In genomic region chr2:127407661-127408003, GRCh38 we compare ENCODE assay signal across 8 cellular contexts. TPM values are rescaled to one million over a fixed set of nuclear protein-coding genes. Genes with fewer than 3 reads are reported as not detected.
A peak's percentile ranks its signal among the peaks of the same experiment; 100 is the strongest.
DNase-seq lines count a peak whose midpoint lies in the region; ATAC-seq, FAIRE-seq and TF ChIP-seq lines count a peak whose summit lies in the region.

No MANE protein-coding gene starts in this region.

- peaks cover 12 to 24% (median 20%) of the 10 kb centered on the region in 4 donors for H3K4me1 Mint-ChIP-seq in CD4-positive, CD25-positive, alpha-beta regulatory T cell
- H3K4me1 Mint-ChIP-seq in activated T-helper 1 cell treated with anti-CD3 and anti-CD28 coated beads, Interleukin-12 subunit alpha, Interleukin-12 subunit beta, Interleukin-2, Interleukin-4 antibody, amounts not matched to agents 30 ng/mL and 10 ng/mL and 1 ng/mL, durations not matched to agents 14 hours and 24 hours and 36 hours (ENCODE audit: low read depth) = peaks cover 28% of the 10 kb centered on the region

- H3K4me3 ChIP-seq in CD4-positive, CD25-positive, alpha-beta regulatory T cell (ENCODE audit: low read depth, low read length) = peak overlapping the region; percentile 29
- H3K4me3 ChIP-seq in kidney (ENCODE audit: low read length in 2 of 2) (peak overlapping the region; percentile 26 to 50), thyroid gland (replicated peaks in 1 of 3) (peak overlapping the region in 1 of 3 donors; percentile 39)

- peak; percentile 42 to 63 for ATAC-seq in CD4-positive, CD25-positive, alpha-beta regulatory T cell (ENCODE audit: low read depth in 2 of 2)
- ATAC-seq in HG02623 (IDR thresholded peaks at IDR 0.05; ENCODE audit: unreplicated experiment) = peak; percentile 14

- peaks cover 25% of the 10 kb centered on the region for H3K4me1 ChIP-seq in CD4-positive, CD25-positive, alpha-beta regulatory T cell (ENCODE audit: control insufficient read depth, insufficient read depth, low read length, poor library complexity, severe bottlenecking)
- H3K4me1 ChIP-seq in kidney (ENCODE audit: control insufficient read depth in 1 of 2, insufficient read depth in 1 of 2, low read depth in 1 of 2, low read length in 2 of 2) (peaks cover 7 to 9% of the 10 kb centered on the region in 2 donors), thyroid gland (peaks cover 20 to 41% of the 10 kb centered on the region in 2 donors)

- H3K9me3 Mint-ChIP-seq in CD4-positive, CD25-positive, alpha-beta regulatory T cell = no peaks in the 10 kb centered on the region
- no peaks in the 10 kb centered on the region for H3K9me3 Mint-ChIP-seq in activated T-helper 1 cell treated with anti-CD3 and anti-CD28 coated beads, Interleukin-12 subunit alpha, Interleukin-12 subunit beta, Interleukin-2, Interleukin-4 antibody, amounts not matched to agents 30 ng/mL and 10 ng/mL and 1 ng/mL, durations not matched to agents 14 hours and 24 hours and 36 hours

- peak overlapping the region; percentile 56 for H3K27ac ChIP-seq in CD4-positive, CD25-positive, alpha-beta regulatory T cell (ENCODE audit: insufficient read depth, low read length, poor library complexity, severe bottlenecking)
- peak overlapping the region; percentile 40 to 68 for H3K27ac ChIP-seq in kidney (ENCODE audit: low read depth in 2 of 2, low read length in 2 of 2)
- peak overlapping the region; percentile 81 to 97 (median 93) for H3K27ac ChIP-seq in thyroid gland

- H3K9me3 ChIP-seq in CD4-positive, CD25-positive, alpha-beta regulatory T cell (ENCODE audit: control insufficient read depth in 2 of 2, low read length in 2 of 2) = no peaks in the 10 kb centered on the region
- H3K9me3 ChIP-seq in kidney (ENCODE audit: control insufficient read depth in 1 of 2, low read length in 2 of 2) = no peaks in the 10 kb centered on the region
- no peaks in the 10 kb centered on the region for H3K9me3 ChIP-seq in thyroid gland

- WGBS in thyroid gland, 2 donors = 5 to 7% methylated on average over 5 to 6 of the region's 6 CpGs

- no peak for DNase-seq in CD4-positive, CD25-positive, alpha-beta regulatory T cell
- peak; percentile 16 for DNase-seq in activated T-helper 1 cell treated with anti-CD3 and anti-CD28 coated beads, Interleukin-12 subunit alpha, Interleukin-12 subunit beta, Interleukin-2, Interleukin-4 antibody, amounts not matched to agents 30 ng/mL and 10 ng/mL and 1 ng/mL, durations not matched to agents 14 hours and 24 hours and 36 hours (ENCODE audit: low spot score)
- DNase-seq in kidney = no peak
- DNase-seq in thyroid gland = no peak
- DNase-seq in NCI-H2196 (lab: John Stamatoyannopoulos, UW; ENCODE audit: unreplicated experiment) = no peak
- no peak for DNase-seq in NCI-H526 treated with DMSO at 0.1 percent for 48 hours (lab: John Stamatoyannopoulos, UW)
- no peak for DNase-seq in GM19239 (ENCODE audit: insufficient read length, low spot score)

- TF ChIP-seq CTCF in kidney (IDR thresholded peaks at IDR 0.05; ENCODE audit: borderline replicate concordance, extremely low read depth, insufficient read depth) (no peak), thyroid gland (IDR thresholded peaks at IDR 0.05) (no peak)

- H3K9ac ChIP-seq in kidney (ENCODE audit: low read length in 2 of 2) = peak overlapping the region in 1 of 2 donors; percentile 44

- H3K4me3 Mint-ChIP-seq in CD4-positive, CD25-positive, alpha-beta regulatory T cell = peak overlapping the region; percentile 76 to 91 (median 80)
- H3K4me3 Mint-ChIP-seq in activated T-helper 1 cell treated with anti-CD3 and anti-CD28 coated beads, Interleukin-12 subunit alpha, Interleukin-12 subunit beta, Interleukin-2, Interleukin-4 antibody, amounts not matched to agents 30 ng/mL and 10 ng/mL and 1 ng/mL, durations not matched to agents 14 hours and 24 hours and 36 hours = peak overlapping the region; percentile 53

- no peaks in the 10 kb centered on the region for H3K27me3 ChIP-seq in CD4-positive, CD25-positive, alpha-beta regulatory T cell (ENCODE audit: control insufficient read depth, insufficient read depth, low read length)
- no peaks in the 10 kb centered on the region for H3K27me3 ChIP-seq in thyroid gland

- no peaks in the 10 kb centered on the region for H3K36me3 ChIP-seq in CD4-positive, CD25-positive, alpha-beta regulatory T cell (ENCODE audit: control insufficient read depth, insufficient read depth, low read length)
- no peaks in the 10 kb centered on the region for H3K36me3 ChIP-seq in kidney (ENCODE audit: control insufficient read depth in 1 of 2, insufficient read depth in 2 of 2, low read length in 2 of 2)
- H3K36me3 ChIP-seq in thyroid gland = no peaks in the 10 kb centered on the region

- no peaks in the 10 kb centered on the region for H3K27me3 Mint-ChIP-seq in CD4-positive, CD25-positive, alpha-beta regulatory T cell
- peaks cover 15% of the 10 kb centered on the region for H3K27me3 Mint-ChIP-seq in activated T-helper 1 cell treated with anti-CD3 and anti-CD28 coated beads, Interleukin-12 subunit alpha, Interleukin-12 subunit beta, Interleukin-2, Interleukin-4 antibody, amounts not matched to agents 30 ng/mL and 10 ng/mL and 1 ng/mL, durations not matched to agents 14 hours and 24 hours and 36 hours (ENCODE audit: insufficient read depth)

- H3K27ac Mint-ChIP-seq in CD4-positive, CD25-positive, alpha-beta regulatory T cell = peak overlapping the region in 1 of 3 donors; percentile 20
- H3K27ac Mint-ChIP-seq in activated T-helper 1 cell treated with anti-CD3 and anti-CD28 coated beads, Interleukin-12 subunit alpha, Interleukin-12 subunit beta, Interleukin-2, Interleukin-4 antibody, amounts not matched to agents 30 ng/mL and 10 ng/mL and 1 ng/mL, durations not matched to agents 14 hours and 24 hours and 36 hours = peak overlapping the region; percentile 71

- TF ChIP-seq POLR2A in thyroid gland (IDR thresholded peaks at IDR 0.05) = no peak

- FAIRE-seq in kidney (lab: Jason Lieb, UNC) (no peak), GM19239 (lab: Jason Lieb, UNC) (no peak)

- intact Hi-C loops in activated T-helper 1 cell treated with anti-CD3 and anti-CD28 coated beads, Interleukin-12 subunit alpha, Interleukin-12 subunit beta, Interleukin-2, Interleukin-4 antibody, amounts not matched to agents 30 ng/mL and 10 ng/mL and 1 ng/mL, durations not matched to agents 14 hours and 24 hours and 36 hours (cut with micrococcal nuclease) = loop anchor here (1.0 to 5.0 kb wide), 2 partner anchors 8 to 295 kb away; partner anchors contain the start of gene SFT2D3
- intact Hi-C loops in kidney (cut with DNase I) = no loop called here
- intact Hi-C loops in thyroid gland (cut with DNase I) = loop anchor here (5.0 kb wide), 1 partner anchor 115 kb away; no protein-coding TSS in a partner anchor

- H3K36me3 Mint-ChIP-seq in CD4-positive, CD25-positive, alpha-beta regulatory T cell = no peaks in the 10 kb centered on the region
- peaks cover 3% of the 10 kb centered on the region for H3K36me3 Mint-ChIP-seq in activated T-helper 1 cell treated with anti-CD3 and anti-CD28 coated beads, Interleukin-12 subunit alpha, Interleukin-12 subunit beta, Interleukin-2, Interleukin-4 antibody, amounts not matched to agents 30 ng/mL and 10 ng/mL and 1 ng/mL, durations not matched to agents 14 hours and 24 hours and 36 hours (ENCODE audit: low read depth)

RNA-seq across cellular contexts. Expression of gene PROC, which starts 10.6 kb away (rescaled TPM):
- not detected for total RNA-seq in CD4-positive, CD25-positive, alpha-beta regulatory T cell
- polyA plus RNA-seq in CD4-positive, CD25-positive, alpha-beta regulatory T cell = under 1 TPM in 1 of 4 donors, not detected in 3; 0.35 TPM
- total RNA-seq in activated T-helper 1 cell treated with anti-CD3 and anti-CD28 coated beads, Interleukin-12 subunit alpha, Interleukin-12 subunit beta, Interleukin-2, Interleukin-4 antibody, amounts not matched to agents 30 ng/mL and 10 ng/mL and 1 ng/mL, durations not matched to agents 14 hours and 24 hours and 36 hours = 0.29 TPM in 2 replicates
- total RNA-seq in kidney (5.9 TPM), thyroid gland (not detected)
- polyA plus RNA-seq in kidney (ENCODE audit: insufficient read depth, low read depth, low replicate concordance) = 51.0 TPM

RNA-seq across cellular contexts. Expression of gene MAP3K2, which starts 19.9 kb away (rescaled TPM):
- 95.7 TPM for total RNA-seq in CD4-positive, CD25-positive, alpha-beta regulatory T cell
- 10 to 100 TPM; 48.4 to 65.7 (median 50.5) TPM for polyA plus RNA-seq in CD4-positive, CD25-positive, alpha-beta regulatory T cell
- total RNA-seq in activated T-helper 1 cell treated with anti-CD3 and anti-CD28 coated beads, Interleukin-12 subunit alpha, Interleukin-12 subunit beta, Interleukin-2, Interleukin-4 antibody, amounts not matched to agents 30 ng/mL and 10 ng/mL and 1 ng/mL, durations not matched to agents 14 hours and 24 hours and 36 hours = 64.1 and 66.1 TPM in 2 replicates
- 65.3 TPM for total RNA-seq in kidney
- polyA plus RNA-seq in kidney (ENCODE audit: insufficient read depth, low read depth, low replicate concordance) = 4.9 TPM
- total RNA-seq in thyroid gland = 100 to 1,000 TPM in 1 of 4 donors, 10 to 100 TPM in 3; 84.8 to 118 (median 92.8) TPM
